In the genomic region with DNA sequence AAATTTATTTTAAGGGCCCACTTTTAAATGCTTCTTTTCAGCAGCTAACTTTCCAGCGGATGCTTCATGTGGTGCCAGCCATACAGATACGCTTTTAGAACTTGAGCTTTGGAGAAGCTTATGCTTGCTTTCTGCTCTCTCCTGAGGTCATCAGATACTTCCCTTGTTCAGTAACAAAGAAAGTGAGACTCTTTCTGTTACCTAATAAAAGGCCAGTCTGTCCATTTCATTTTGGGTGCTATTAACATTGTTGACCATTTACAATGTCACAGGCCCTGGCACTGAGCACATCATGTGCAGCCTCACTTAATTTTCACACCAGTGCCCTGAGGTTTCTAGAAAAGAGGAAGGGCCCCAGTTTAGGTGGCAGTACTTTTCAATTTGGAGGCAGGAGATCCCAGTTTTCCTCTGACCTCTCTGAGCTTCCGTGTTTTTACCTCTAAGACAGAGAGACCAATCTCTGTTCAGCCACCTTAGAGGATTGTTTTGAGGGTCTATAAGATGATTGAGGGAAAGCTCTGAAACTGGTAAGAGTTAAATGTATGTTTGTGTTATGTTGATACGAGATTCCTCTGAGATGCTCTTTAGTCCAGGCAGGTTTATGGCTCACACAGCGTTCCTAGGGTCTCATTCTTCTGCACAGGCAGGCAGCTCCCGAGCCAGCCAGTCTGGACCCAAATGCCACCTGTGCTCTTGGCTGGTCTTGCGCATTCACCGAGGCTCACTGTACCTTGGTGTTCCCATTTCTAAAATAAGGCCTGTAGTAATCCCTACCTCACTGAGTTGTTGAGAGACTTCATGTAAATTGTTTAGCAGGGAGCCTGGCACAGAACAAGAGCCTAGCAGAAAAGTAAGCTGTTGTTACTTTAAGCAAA, we compare ENCODE assay signal across 1 cellular context.
A peak's percentile ranks its signal among the peaks of the same experiment; 100 is the strongest.
TF ChIP-seq lines count a peak whose summit lies in the region.

No MANE protein-coding gene starts in this region.

TF ChIP-seq in HepG2, 621 proteins besides CTCF, POLR2A, EP300 and RAD21:
- TF ChIP-seq, protein P1, sequence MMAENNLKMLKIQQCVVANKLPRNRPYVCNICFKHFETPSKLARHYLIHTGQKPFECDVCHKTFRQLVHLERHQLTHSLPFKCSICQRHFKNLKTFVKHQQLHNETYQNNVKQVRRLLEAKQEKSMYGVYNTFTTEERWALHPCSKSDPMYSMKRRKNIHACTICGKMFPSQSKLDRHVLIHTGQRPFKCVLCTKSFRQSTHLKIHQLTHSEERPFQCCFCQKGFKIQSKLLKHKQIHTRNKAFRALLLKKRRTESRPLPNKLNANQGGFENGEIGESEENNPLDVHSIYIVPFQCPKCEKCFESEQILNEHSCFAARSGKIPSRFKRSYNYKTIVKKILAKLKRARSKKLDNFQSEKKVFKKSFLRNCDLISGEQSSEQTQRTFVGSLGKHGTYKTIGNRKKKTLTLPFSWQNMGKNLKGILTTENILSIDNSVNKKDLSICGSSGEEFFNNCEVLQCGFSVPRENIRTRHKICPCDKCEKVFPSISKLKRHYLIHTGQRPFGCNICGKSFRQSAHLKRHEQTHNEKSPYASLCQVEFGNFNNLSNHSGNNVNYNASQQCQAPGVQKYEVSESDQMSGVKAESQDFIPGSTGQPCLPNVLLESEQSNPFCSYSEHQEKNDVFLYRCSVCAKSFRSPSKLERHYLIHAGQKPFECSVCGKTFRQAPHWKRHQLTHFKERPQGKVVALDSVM (CRISPR knock-in tag; IDR thresholded peaks at IDR 0.05): peak; percentile 4; the same call in 1 of the 2 replicates
- TF ChIP-seq, protein P2, sequence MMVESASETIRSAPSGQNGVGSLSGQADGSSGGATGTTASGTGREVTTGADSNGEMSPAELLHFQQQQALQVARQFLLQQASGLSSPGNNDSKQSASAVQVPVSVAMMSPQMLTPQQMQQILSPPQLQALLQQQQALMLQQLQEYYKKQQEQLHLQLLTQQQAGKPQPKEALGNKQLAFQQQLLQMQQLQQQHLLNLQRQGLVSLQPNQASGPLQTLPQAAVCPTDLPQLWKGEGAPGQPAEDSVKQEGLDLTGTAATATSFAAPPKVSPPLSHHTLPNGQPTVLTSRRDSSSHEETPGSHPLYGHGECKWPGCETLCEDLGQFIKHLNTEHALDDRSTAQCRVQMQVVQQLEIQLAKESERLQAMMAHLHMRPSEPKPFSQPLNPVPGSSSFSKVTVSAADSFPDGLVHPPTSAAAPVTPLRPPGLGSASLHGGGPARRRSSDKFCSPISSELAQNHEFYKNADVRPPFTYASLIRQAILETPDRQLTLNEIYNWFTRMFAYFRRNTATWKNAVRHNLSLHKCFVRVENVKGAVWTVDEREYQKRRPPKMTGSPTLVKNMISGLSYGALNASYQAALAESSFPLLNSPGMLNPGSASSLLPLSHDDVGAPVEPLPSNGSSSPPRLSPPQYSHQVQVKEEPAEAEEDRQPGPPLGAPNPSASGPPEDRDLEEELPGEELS (CRISPR knock-in tag; IDR thresholded peaks at IDR 0.05): no peak
- TF ChIP-seq SOX5 (CRISPR knock-in tag; IDR thresholded peaks at IDR 0.05; ENCODE audit: borderline replicate concordance): no peak
- no peak for TF ChIP-seq ZNF773 (CRISPR knock-in tag; IDR thresholded peaks at IDR 0.05; ENCODE audit: borderline replicate concordance)
- no peak for TF ChIP-seq ZNF644 (CRISPR knock-in tag; IDR thresholded peaks at IDR 0.05; ENCODE audit: low read depth)
- TF ChIP-seq ZNF264 (CRISPR knock-in tag; IDR thresholded peaks at IDR 0.05): no peak
TF ChIP-seq in HepG2: peak in this region for 1.
